9 cellular contexts compared by ENCODE assay signal in genomic region chr6:41278699-41279405, GRCh38. TPM values are rescaled to one million over a fixed set of nuclear protein-coding genes. Genes with fewer than 3 reads are reported as not detected.
DNase-seq lines count a peak whose midpoint lies in the region; ATAC-seq and TF ChIP-seq lines count a peak whose summit lies in the region.
"Had no signal": no experiment of that assay in that cellular context is flagged by ENCODE, and none has a peak within 500 bp of the region (broad histone marks: within the 10 kb centered on the region; RNA-seq: fewer than 3 reads in every experiment).

No MANE protein-coding gene starts in this region.

- H3K27ac ChIP-seq in HUES48 (ENCODE audit: low read depth, low read length) (peak overlapping the region; percentile 32), OCI-LY1 (ENCODE audit: low read depth, low read length, poor library complexity, severe bottlenecking) (no peak overlapping the region)
- H3K27ac ChIP-seq: thoracic aorta had no signal

- H3K9me3 ChIP-seq in HUES48 (ENCODE audit: control insufficient read depth, insufficient read depth, low read length) = no peaks in the 10 kb centered on the region
- H3K9me3 ChIP-seq in OCI-LY1 (ENCODE audit: low read length) = no peaks in the 10 kb centered on the region
- H3K9me3 ChIP-seq: thoracic aorta had no signal

- H3K9me2 ChIP-seq in OCI-LY1 (ENCODE audit: low read depth, low read length) = no peaks in the 10 kb centered on the region

- no peaks in the 10 kb centered on the region for H3K36me3 ChIP-seq in HUES48 (ENCODE audit: control insufficient read depth, insufficient read depth, low read length)
- H3K36me3 ChIP-seq in OCI-LY1 (ENCODE audit: insufficient read depth, low read length) = no peaks in the 10 kb centered on the region
- H3K36me3 ChIP-seq: thoracic aorta had no signal

- no peaks in the 10 kb centered on the region for H3F3A ChIP-seq in OCI-LY1 (ENCODE audit: insufficient read depth, low read length)

- no peaks in the 10 kb centered on the region for H4K20me1 ChIP-seq in OCI-LY1 (ENCODE audit: insufficient read depth, low read length)

- peak; percentile 63 for DNase-seq in COLO668 (lab: John Stamatoyannopoulos, UW; ENCODE audit: unreplicated experiment)
- peak; percentile 66 for DNase-seq in activated CD8-positive, alpha-beta memory T cell treated with anti-CD3 and anti-CD28 coated beads, Interleukin-2, amount 50 U/mL, for 4 hours
- DNase-seq in fibroblast of villous mesenchyme (ENCODE audit: low read depth) = peak; percentile 67
- DNase-seq in renal cortical epithelial cell (ENCODE audit: low read depth) = peak; percentile 41

- no peaks in the 10 kb centered on the region for H3K79me2 ChIP-seq in OCI-LY1 (ENCODE audit: insufficient read depth, low read length)

- no peak overlapping the region for H2AFZ ChIP-seq in OCI-LY1 (ENCODE audit: low read length)

- peaks cover 9% of the 10 kb centered on the region for H3K4me1 ChIP-seq in HUES48 (ENCODE audit: control insufficient read depth, insufficient read depth, low read length)
- H3K4me1 ChIP-seq in OCI-LY1 (ENCODE audit: insufficient read depth, low read length, severe bottlenecking) = no peaks in the 10 kb centered on the region

- no peak overlapping the region for H3K4me2 ChIP-seq in OCI-LY1 (ENCODE audit: low read length)

- TF ChIP-seq CTCF in OCI-LY1 (IDR thresholded peaks at IDR 0.05; ENCODE audit: low read length) = peak; percentile 62; the same call in 1 of the 2 replicates
- TF ChIP-seq CTCF in fibroblast of villous mesenchyme (IDR thresholded peaks at IDR 0.05; ENCODE audit: insufficient read depth, low read depth, low read length) = peak; percentile 49

- H3K9ac ChIP-seq in HUES48 (ENCODE audit: low read depth, low read length) (no peak overlapping the region), OCI-LY1 (ENCODE audit: low read length) (no peak overlapping the region)

- H3K4me3 ChIP-seq in HUES48 (ENCODE audit: low read depth, low read length) (no peak overlapping the region), OCI-LY1 (ENCODE audit: low read depth, low read length, poor library complexity, severe bottlenecking) (no peak overlapping the region), fibroblast of villous mesenchyme (ENCODE audit: low read depth, low read length) (no peak overlapping the region)
- H3K4me3 ChIP-seq: thoracic aorta had no signal

- no peaks in the 10 kb centered on the region for H3K27me3 ChIP-seq in HUES48 (ENCODE audit: control insufficient read depth, insufficient read depth, low read length)
- no peaks in the 10 kb centered on the region for H3K27me3 ChIP-seq in OCI-LY1 (ENCODE audit: insufficient read depth, low read length)

- no peak for ATAC-seq in HG03025 (IDR thresholded peaks at IDR 0.05; ENCODE audit: low FRiP score, unreplicated experiment)
- ATAC-seq in HG02610 (IDR thresholded peaks at IDR 0.05; ENCODE audit: unreplicated experiment) = no peak

RNA-seq across cellular contexts. Expression of gene TREM1, which starts 7.6 kb away (rescaled TPM):
- total RNA-seq in fibroblast of villous mesenchyme = not detected in 2 replicates
- total RNA-seq in renal cortical epithelial cell = not detected in 2 replicates

RNA-seq across cellular contexts. Expression of gene TREML4, which starts 50.7 kb away (rescaled TPM):
- total RNA-seq in fibroblast of villous mesenchyme (not detected in 2 replicates), renal cortical epithelial cell (not detected in 2 replicates)
- total RNA-seq: thoracic aorta had no signal

RNA-seq across cellular contexts. Expression of gene NCR2, which starts 56.6 kb away (rescaled TPM):
- total RNA-seq in fibroblast of villous mesenchyme (not detected in 2 replicates), renal cortical epithelial cell (not detected in 2 replicates)
- total RNA-seq: thoracic aorta had no signal
